2 cellular contexts compared by ENCODE assay signal in the genomic region with DNA sequence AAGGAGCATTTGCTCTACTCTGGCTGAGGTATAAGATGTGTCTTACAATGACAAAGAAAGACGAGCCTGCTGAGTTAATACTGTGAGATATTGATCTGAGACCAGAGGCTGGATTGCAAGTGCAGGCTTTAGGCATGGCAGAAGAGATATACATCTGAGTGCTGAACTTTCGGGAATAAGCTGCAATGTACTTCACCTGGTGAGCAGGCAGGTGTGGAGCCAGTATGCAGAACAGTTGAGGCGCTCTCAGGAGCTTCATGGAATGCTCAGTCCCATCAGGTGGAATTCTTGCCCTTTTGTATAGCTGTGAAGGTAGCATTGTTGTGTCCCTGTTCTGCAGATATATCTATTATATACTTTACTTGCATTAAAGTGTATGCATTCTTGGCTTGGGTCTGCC.
A peak's percentile ranks its signal among the peaks of the same experiment; 100 is the strongest.
TF ChIP-seq lines count a peak whose summit lies in the region.

No MANE protein-coding gene starts in this region.

TF ChIP-seq in GM23338, 12 proteins besides CTCF, POLR2A, EP300 and RAD21:
- no peak for TF ChIP-seq ZNF331 (CRISPR knock-in tag; IDR thresholded peaks at IDR 0.05; ENCODE audit: low read depth)
- TF ChIP-seq, protein P1, sequence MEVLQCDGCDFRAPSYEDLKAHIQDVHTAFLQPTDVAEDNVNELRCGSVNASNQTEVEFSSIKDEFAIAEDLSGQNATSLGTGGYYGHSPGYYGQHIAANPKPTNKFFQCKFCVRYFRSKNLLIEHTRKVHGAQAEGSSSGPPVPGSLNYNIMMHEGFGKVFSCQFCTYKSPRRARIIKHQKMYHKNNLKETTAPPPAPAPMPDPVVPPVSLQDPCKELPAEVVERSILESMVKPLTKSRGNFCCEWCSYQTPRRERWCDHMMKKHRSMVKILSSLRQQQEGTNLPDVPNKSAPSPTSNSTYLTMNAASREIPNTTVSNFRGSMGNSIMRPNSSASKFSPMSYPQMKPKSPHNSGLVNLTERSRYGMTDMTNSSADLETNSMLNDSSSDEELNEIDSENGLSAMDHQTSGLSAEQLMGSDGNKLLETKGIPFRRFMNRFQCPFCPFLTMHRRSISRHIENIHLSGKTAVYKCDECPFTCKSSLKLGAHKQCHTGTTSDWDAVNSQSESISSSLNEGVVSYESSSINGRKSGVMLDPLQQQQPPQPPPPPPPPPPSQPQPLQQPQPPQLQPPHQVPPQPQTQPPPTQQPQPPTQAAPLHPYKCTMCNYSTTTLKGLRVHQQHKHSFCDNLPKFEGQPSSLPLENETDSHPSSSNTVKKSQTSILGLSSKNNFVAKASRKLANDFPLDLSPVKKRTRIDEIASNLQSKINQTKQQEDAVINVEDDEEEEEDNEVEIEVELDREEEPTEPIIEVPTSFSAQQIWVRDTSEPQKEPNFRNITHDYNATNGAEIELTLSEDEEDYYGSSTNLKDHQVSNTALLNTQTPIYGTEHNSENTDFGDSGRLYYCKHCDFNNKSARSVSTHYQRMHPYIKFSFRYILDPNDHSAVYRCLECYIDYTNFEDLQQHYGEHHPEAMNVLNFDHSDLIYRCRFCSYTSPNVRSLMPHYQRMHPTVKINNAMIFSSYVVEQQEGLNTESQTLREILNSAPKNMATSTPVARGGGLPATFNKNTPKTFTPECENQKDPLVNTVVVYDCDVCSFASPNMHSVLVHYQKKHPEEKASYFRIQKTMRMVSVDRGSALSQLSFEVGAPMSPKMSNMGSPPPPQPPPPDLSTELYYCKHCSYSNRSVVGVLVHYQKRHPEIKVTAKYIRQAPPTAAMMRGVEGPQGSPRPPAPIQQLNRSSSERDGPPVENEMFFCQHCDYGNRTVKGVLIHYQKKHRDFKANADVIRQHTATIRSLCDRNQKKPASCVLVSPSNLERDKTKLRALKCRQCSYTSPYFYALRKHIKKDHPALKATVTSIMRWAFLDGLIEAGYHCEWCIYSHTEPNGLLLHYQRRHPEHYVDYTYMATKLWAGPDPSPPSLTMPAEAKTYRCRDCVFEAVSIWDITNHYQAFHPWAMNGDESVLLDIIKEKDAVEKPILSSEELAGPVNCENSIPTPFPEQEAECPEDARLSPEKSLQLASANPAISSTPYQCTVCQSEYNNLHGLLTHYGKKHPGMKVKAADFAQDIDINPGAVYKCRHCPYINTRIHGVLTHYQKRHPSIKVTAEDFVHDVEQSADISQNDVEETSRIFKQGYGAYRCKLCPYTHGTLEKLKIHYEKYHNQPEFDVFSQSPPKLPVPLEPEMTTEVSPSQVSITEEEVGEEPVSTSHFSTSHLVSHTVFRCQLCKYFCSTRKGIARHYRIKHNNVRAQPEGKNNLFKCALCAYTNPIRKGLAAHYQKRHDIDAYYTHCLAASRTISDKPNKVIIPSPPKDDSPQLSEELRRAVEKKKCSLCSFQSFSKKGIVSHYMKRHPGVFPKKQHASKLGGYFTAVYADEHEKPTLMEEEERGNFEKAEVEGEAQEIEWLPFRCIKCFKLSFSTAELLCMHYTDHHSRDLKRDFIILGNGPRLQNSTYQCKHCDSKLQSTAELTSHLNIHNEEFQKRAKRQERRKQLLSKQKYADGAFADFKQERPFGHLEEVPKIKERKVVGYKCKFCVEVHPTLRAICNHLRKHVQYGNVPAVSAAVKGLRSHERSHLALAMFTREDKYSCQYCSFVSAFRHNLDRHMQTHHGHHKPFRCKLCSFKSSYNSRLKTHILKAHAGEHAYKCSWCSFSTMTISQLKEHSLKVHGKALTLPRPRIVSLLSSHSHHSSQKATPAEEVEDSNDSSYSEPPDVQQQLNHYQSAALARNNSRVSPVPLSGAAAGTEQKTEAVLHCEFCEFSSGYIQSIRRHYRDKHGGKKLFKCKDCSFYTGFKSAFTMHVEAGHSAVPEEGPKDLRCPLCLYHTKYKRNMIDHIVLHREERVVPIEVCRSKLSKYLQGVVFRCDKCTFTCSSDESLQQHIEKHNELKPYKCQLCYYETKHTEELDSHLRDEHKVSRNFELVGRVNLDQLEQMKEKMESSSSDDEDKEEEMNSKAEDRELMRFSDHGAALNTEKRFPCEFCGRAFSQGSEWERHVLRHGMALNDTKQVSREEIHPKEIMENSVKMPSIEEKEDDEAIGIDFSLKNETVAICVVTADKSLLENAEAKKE (CRISPR knock-in tag; IDR thresholded peaks at IDR 0.05): peak; percentile 82

TF ChIP-seq in H1, 55 proteins besides CTCF, POLR2A, EP300 and RAD21:
- TF ChIP-seq TEAD4 (IDR thresholded peaks at IDR 0.05; ENCODE audit: low read depth, low read length): 0 out of 2 replicates have a peak, but pooled peaks have one; percentile 37
- no peak for TF ChIP-seq TAF1 (IDR thresholded peaks at IDR 0.05; ENCODE audit: low read depth, low read length)
